2 cellular contexts compared by ENCODE assay signal in genomic region chr1:156929596-156930238, GRCh38.
A peak's percentile ranks its signal among the peaks of the same experiment; 100 is the strongest.
TF ChIP-seq lines count a peak whose summit lies in the region.

No MANE protein-coding gene starts in this region.

TF ChIP-seq in HEK293, 187 proteins besides CTCF, POLR2A, EP300 and RAD21 (continued from another document):
- TF ChIP-seq PBX3 (CRISPR knock-in tag; IDR thresholded peaks at IDR 0.05) = no peak
- no peak for TF ChIP-seq ZNF121 (tag by site-specific recombination; IDR thresholded peaks at IDR 0.05)
- TF ChIP-seq SP2 (tag by site-specific recombination; IDR thresholded peaks at IDR 0.05) = peak; percentile 38; the same call in 1 of the 2 replicates
- TF ChIP-seq ZNF37A (tag by site-specific recombination; IDR thresholded peaks at IDR 0.05) = no peak
- no peak for TF ChIP-seq ZNF645 (tag by site-specific recombination; IDR thresholded peaks at IDR 0.05)
- no peak for TF ChIP-seq ZNF707 (tag by site-specific recombination; IDR thresholded peaks at IDR 0.05)
- no peak for TF ChIP-seq ZNF776 (tag by site-specific recombination; IDR thresholded peaks at IDR 0.05; ENCODE audit: borderline replicate concordance)

TF ChIP-seq in SK-N-SH, 30 proteins besides CTCF, POLR2A, EP300 and RAD21 (continued from another document):
- TF ChIP-seq MAX (IDR thresholded peaks at IDR 0.05; ENCODE audit: low read depth) (no peak), ELF1 (IDR thresholded peaks at IDR 0.05) (no peak), USF1 (IDR thresholded peaks at IDR 0.05; ENCODE audit: borderline replicate concordance, low read depth) (no peak), REST (IDR thresholded peaks at IDR 0.05; ENCODE audit: low read depth, low read length) (no peak), SMC3 (IDR thresholded peaks at IDR 0.05; ENCODE audit: low read depth, low read length) (no peak), POLR2AphosphoS5 (IDR thresholded peaks at IDR 0.05; ENCODE audit: low read depth, low read length) (no peak), MEF2A (IDR thresholded peaks at IDR 0.05; ENCODE audit: borderline replicate concordance, low read depth) (no peak)
TF ChIP-seq in SK-N-SH: peak in this region for 0.
